ENCODE assay signal across 2 cellular contexts in genomic region chr4:124526760-124527159, GRCh38.
TF ChIP-seq lines count a peak whose summit lies in the region.

No MANE protein-coding gene starts in this region.

TF ChIP-seq in IMR-90, 13 proteins besides CTCF, POLR2A, EP300 and RAD21:
- TF ChIP-seq RFX5 (IDR thresholded peaks at IDR 0.05; ENCODE audit: low read depth, low read length) (no peak), NFE2L2 (IDR thresholded peaks at IDR 0.05; ENCODE audit: low read depth, low read length) (no peak), MXI1 (IDR thresholded peaks at IDR 0.05; ENCODE audit: borderline replicate concordance, low read depth, low read length) (no peak), ELK1 (IDR thresholded peaks at IDR 0.05; ENCODE audit: borderline replicate concordance, low read depth, low read length) (no peak), MAFK (IDR thresholded peaks at IDR 0.05; ENCODE audit: low read depth, low read length) (no peak), BHLHE40 (IDR thresholded peaks at IDR 0.05; ENCODE audit: low read depth, low read length) (no peak), RCOR1 (IDR thresholded peaks at IDR 0.05; ENCODE audit: insufficient replicate concordance, low read length) (no peak), CEBPB (IDR thresholded peaks at IDR 0.05; ENCODE audit: low read depth, low read length) (no peak), SMC3 (IDR thresholded peaks at IDR 0.05; ENCODE audit: low read depth, low read length) (no peak), CHD1 (IDR thresholded peaks at IDR 0.05; ENCODE audit: low read depth, low read length) (no peak), MAZ (IDR thresholded peaks at IDR 0.05; ENCODE audit: borderline replicate concordance, low read depth, low read length) (no peak), FOS (IDR thresholded peaks at IDR 0.05; ENCODE audit: low read depth, low read length) (no peak)
- TF ChIP-seq, protein P1, sequence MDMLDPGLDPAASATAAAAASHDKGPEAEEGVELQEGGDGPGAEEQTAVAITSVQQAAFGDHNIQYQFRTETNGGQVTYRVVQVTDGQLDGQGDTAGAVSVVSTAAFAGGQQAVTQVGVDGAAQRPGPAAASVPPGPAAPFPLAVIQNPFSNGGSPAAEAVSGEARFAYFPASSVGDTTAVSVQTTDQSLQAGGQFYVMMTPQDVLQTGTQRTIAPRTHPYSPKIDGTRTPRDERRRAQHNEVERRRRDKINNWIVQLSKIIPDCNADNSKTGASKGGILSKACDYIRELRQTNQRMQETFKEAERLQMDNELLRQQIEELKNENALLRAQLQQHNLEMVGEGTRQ (IDR thresholded peaks at IDR 0.05; ENCODE audit: low read depth, low read length) = no peak

TF ChIP-seq in WTC11, 78 proteins besides CTCF, POLR2A, EP300 and RAD21:
- TF ChIP-seq ZBTB21 (CRISPR knock-in tag; IDR thresholded peaks at IDR 0.05; ENCODE audit: borderline replicate concordance) (no peak), GABPB1 (CRISPR knock-in tag; IDR thresholded peaks at IDR 0.05) (peak; percentile 36; the same call in 1 of the 2 replicates)
